In the genomic region with DNA sequence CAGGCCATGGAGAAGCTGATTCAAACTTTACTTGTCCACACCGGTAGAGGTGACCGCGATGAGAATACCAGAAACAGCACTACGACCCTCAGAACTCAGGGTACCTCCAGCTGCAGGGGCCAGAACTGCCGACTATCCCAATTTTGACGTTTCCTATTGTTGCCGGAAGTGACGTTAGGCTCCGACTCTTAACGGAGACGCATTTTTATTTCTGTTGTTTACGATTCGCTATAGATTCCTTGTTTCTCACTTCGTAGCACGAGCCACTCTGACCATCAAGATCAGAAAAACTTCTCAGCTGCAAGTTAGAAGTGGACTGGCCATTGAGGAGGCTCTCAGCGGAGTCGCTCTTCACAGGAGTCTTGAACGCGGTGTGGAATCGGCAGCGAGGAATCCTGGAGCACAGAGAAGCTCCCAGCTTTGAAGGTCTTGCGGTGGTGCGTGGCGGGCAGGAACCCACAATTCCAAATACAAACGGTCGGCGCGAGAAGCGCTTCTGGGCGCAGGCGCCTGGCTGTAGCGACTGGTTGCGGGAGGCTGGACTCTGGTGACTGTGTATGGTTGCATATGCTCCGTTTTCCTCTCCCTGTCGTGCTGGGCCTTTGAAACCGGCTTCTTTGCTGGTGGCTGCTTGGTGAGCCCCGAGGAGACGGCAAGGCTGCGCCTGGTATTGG, we compare ENCODE assay signal across 8 cellular contexts. TPM values are rescaled to one million over a fixed set of nuclear protein-coding genes. Genes with fewer than 3 reads are reported as not detected.
DNase-seq lines count a peak whose midpoint lies in the region; ATAC-seq and TF ChIP-seq lines count a peak whose summit lies in the region.

CEP44 (plus strand) TSS at position 405 of the 674 bp plus-strand sequence. CDS start 15,211 bp downstream, outside the sequence.
FBXO8 (minus strand) TSS at position 161 of the 674 bp plus-strand sequence. CDS start 20,575 bp downstream, outside the sequence.

- H3K27ac Mint-ChIP-seq in activated CD4-positive, alpha-beta memory T cell treated with anti-CD3 and anti-CD28 coated beads, Interleukin-2, amount 10 ng/mL, durations not matched to agents 7 days and 5 days: peak within 1 kb of the TSS; percentile 99

- peaks cover 37% of the 10 kb centered on the region for H3K4me1 ChIP-seq in lower lobe of right lung

- intact Hi-C loops in lower lobe of right lung (cut with DNase I): no loop called here

- CTCF ChIA-PET in activated CD4-positive, alpha-beta memory T cell treated with anti-CD3 and anti-CD28 coated beads, Interleukin-2, amount 10 ng/mL, durations not matched to agents 7 days and 5 days (lab: Charles Lee): interaction anchor here (0.9 to 1.6 kb wide), 2 partner anchors 10 to 15 kb away, joined by 3 to 4 read pairs; no protein-coding TSS in a partner anchor

- no peaks in the 10 kb centered on the region for H3K9me3 ChIP-seq in lower lobe of right lung

- H3K4me3 Mint-ChIP-seq in activated CD4-positive, alpha-beta memory T cell treated with anti-CD3 and anti-CD28 coated beads, Interleukin-2, amount 10 ng/mL, durations not matched to agents 7 days and 5 days: peak within 1 kb of the TSS; percentile 100

- DNase-seq in C1 segment of cervical spinal cord (lab: John Stamatoyannopoulos, UW) (peak; percentile 46 to 96 (median 87)), GM19240 (ENCODE audit: insufficient read length, low spot score) (peak; percentile 4), NCI-H774 (lab: John Stamatoyannopoulos, UW) (peak; percentile 32), ecto neural progenitor cell (ENCODE audit: low spot score) (peak; percentile 88), lower lobe of right lung (peak; percentile 73)
- DNase-seq in activated CD4-positive, alpha-beta memory T cell treated with anti-CD3 and anti-CD28 coated beads, Interleukin-2, amount 10 ng/mL, durations not matched to agents 7 days and 5 days: peak; percentile 69
- DNase-seq in stimulated activated CD4-positive, alpha-beta T cell treated with anti-CD3 and anti-CD28 coated beads, TNF-alpha, amount 100 ng/mL, for 1 hour (ENCODE audit: low read depth in 3 of 3, low spot score in 1 of 3): peak; percentile 15 to 46 (median 29)

- H3K27me3 Mint-ChIP-seq in activated CD4-positive, alpha-beta memory T cell treated with anti-CD3 and anti-CD28 coated beads, Interleukin-2, amount 10 ng/mL, durations not matched to agents 7 days and 5 days: no peaks in the 10 kb centered on the region

- peak within 1 kb of the TSS; percentile 81 for H3K4me3 ChIP-seq in lower lobe of right lung

- H3K9me3 Mint-ChIP-seq in activated CD4-positive, alpha-beta memory T cell treated with anti-CD3 and anti-CD28 coated beads, Interleukin-2, amount 10 ng/mL, durations not matched to agents 7 days and 5 days: no peaks in the 10 kb centered on the region

- POLR2A ChIA-PET in activated CD4-positive, alpha-beta memory T cell treated with anti-CD3 and anti-CD28 coated beads, Interleukin-2, amount 10 ng/mL, durations not matched to agents 7 days and 5 days (lab: Charles Lee): interaction anchor here (0.6 to 2.5 kb wide), 16 partner anchors 10 to 951 kb away, joined by 3 to 10 read pairs (median 4); partner anchors contain the start of genes HMGB2 and HPGD

- H3K27ac ChIP-seq in lower lobe of right lung: peak within 1 kb of the TSS; percentile 96

- no peak for TF ChIP-seq CTCF in lower lobe of right lung (IDR thresholded peaks at IDR 0.05)

- H3K36me3 Mint-ChIP-seq in activated CD4-positive, alpha-beta memory T cell treated with anti-CD3 and anti-CD28 coated beads, Interleukin-2, amount 10 ng/mL, durations not matched to agents 7 days and 5 days (ENCODE audit: low read depth): peaks cover 43% of the 10 kb centered on the region

- ATAC-seq in HG03460 (IDR thresholded peaks at IDR 0.05; ENCODE audit: unreplicated experiment) (peak; percentile 62), lower lobe of right lung (peak; percentile 86 to 92)

- no peaks in the 10 kb centered on the region for H3K27me3 ChIP-seq in lower lobe of right lung (ENCODE audit: low read depth)

- H3K4me1 Mint-ChIP-seq in activated CD4-positive, alpha-beta memory T cell treated with anti-CD3 and anti-CD28 coated beads, Interleukin-2, amount 10 ng/mL, durations not matched to agents 7 days and 5 days: peaks cover 67% of the 10 kb centered on the region

- no peaks in the 10 kb centered on the region for H3K36me3 ChIP-seq in lower lobe of right lung

RNA-seq across cellular contexts. Expression of gene CEP44, which starts in this region (rescaled TPM):
- 10 to 100 TPM; 25.1 to 26.9 TPM for total RNA-seq in activated CD4-positive, alpha-beta memory T cell treated with anti-CD3 and anti-CD28 coated beads, Interleukin-2, amount 10 ng/mL, durations not matched to agents 7 days and 5 days
- total RNA-seq in lower lobe of right lung: 17.0 TPM

RNA-seq across cellular contexts. Expression of gene FBXO8, which starts in this region (rescaled TPM):
- 10 to 100 TPM; 25.7 to 30.5 TPM for total RNA-seq in activated CD4-positive, alpha-beta memory T cell treated with anti-CD3 and anti-CD28 coated beads, Interleukin-2, amount 10 ng/mL, durations not matched to agents 7 days and 5 days
- total RNA-seq in lower lobe of right lung: 39.1 TPM

Comparison
In these comparisons a context has a peak if more than half of its experiments do, and no peak if none do; other contexts are left out.
1. Peak in every context shown above with its lines: DNase-seq, ATAC-seq, H3K4me3 ChIP-seq and H3K27ac ChIP-seq.
2. DNase-seq: peak in every context shown above with its lines; median percentile 88 in ecto neural progenitor cell; 87 in C1 segment of cervical spinal cord; 73 in lower lobe of right lung; 69 in activated CD4-positive, alpha-beta memory T cell treated with anti-CD3 and anti-CD28 coated beads, Interleukin-2, amount 10 ng/mL, durations not matched to agents 7 days and 5 days; 32 in NCI-H774; 29 in stimulated activated CD4-positive, alpha-beta T cell treated with anti-CD3 and anti-CD28 coated beads, TNF-alpha, amount 100 ng/mL, for 1 hour; 4 in GM19240.